In genomic region chr5:143217065-143217803, GRCh38 we compare ENCODE assay signal across 12 cellular contexts.
DNase-seq lines count a peak whose midpoint lies in the region; FAIRE-seq and TF ChIP-seq lines count a peak whose summit lies in the region.
"Had no signal": no experiment of that assay in that cellular context is flagged by ENCODE, and none has a peak within 500 bp of the region (broad histone marks: within the 10 kb centered on the region; RNA-seq: fewer than 3 reads in every experiment).

No MANE protein-coding gene starts in this region.

- DNase-seq in A172 (ENCODE audit: low spot score) = peak; percentile 11
- peak; percentile 31 for DNase-seq in EL
- peak; percentile 32 for DNase-seq in OCI-M1 (lab: John Stamatoyannopoulos, UW)
- peak; percentile 35 for DNase-seq in fibroblast of villous mesenchyme (ENCODE audit: low read depth)
- no peak for DNase-seq in GM12891 (ENCODE audit: insufficient read length, low spot score)
- DNase-seq in NCI-H526 treated with DMSO at 0.1 percent for 48 hours (lab: John Stamatoyannopoulos, UW) = no peak
- no peak for DNase-seq in G401 (ENCODE audit: low spot score)
- DNase-seq in RKO (ENCODE audit: low spot score) = no peak
- DNase-seq: DMS79 treated with DMSO at 0.1 percent for 48 hours, SHP77 treated with DMSO at 0.1 percent for 48 hours had no signal

- peak; percentile 19 for TF ChIP-seq CTCF in fibroblast of villous mesenchyme (IDR thresholded peaks at IDR 0.05; ENCODE audit: insufficient read depth, low read depth, low read length)

- no peak overlapping the region for H3K4me3 ChIP-seq in fibroblast of villous mesenchyme (ENCODE audit: low read depth, low read length)
- H3K4me3 ChIP-seq: esophagus muscularis mucosa, tibial artery had no signal

- no peak for FAIRE-seq in GM12891 (lab: Jason Lieb, UNC)

- in situ Hi-C loops in G401 (cut with HindIII; ENCODE audit: low sequenced_read_pairs) = no loop called here

- TF ChIP-seq POLR2A in GM12891 (IDR thresholded peaks at IDR 0.05; ENCODE audit: low read depth, low read length) = no peak

TF ChIP-seq in GM12891, 5 proteins besides CTCF, POLR2A, EP300 and RAD21:
- TF ChIP-seq SPI1 (IDR thresholded peaks at IDR 0.05; ENCODE audit: low read depth, low read length) (no peak), POLR2AphosphoS5 (IDR thresholded peaks at IDR 0.05; ENCODE audit: low read depth, low read length) (no peak), PAX5 (IDR thresholded peaks at IDR 0.05; ENCODE audit: insufficient read depth, low read length, severe bottlenecking) (no peak), TAF1 (IDR thresholded peaks at IDR 0.05; ENCODE audit: low read depth, low read length) (no peak), POU2F2 (IDR thresholded peaks at IDR 0.05; ENCODE audit: low read depth, low read length) (no peak)

Comparison
In these comparisons a context has a peak if more than half of its experiments do, and no peak if none do; other contexts are left out.
1. DNase-seq: peak in A172 (single experiment), EL (single experiment), OCI-M1 (single experiment) and fibroblast of villous mesenchyme (single experiment); none in GM12891 (single experiment), NCI-H526 treated with DMSO at 0.1 percent for 48 hours (single experiment), G401 (single experiment) and RKO (single experiment).